25 cellular contexts compared by ENCODE assay signal in genomic region chr10:49110684-49111319, GRCh38. TPM values are rescaled to one million over a fixed set of nuclear protein-coding genes. Genes with fewer than 3 reads are reported as not detected.
"Had no signal": no experiment of that assay in that cellular context is flagged by ENCODE, and none has a peak within 500 bp of the region (broad histone marks: within the 10 kb centered on the region; RNA-seq: fewer than 3 reads in every experiment).

No MANE protein-coding gene starts in this region.

- H3K27ac Mint-ChIP-seq: activated CD4-positive, alpha-beta memory T cell treated with anti-CD3 and anti-CD28 coated beads, Interleukin-2, amount 10 ng/mL, durations not matched to agents 7 days and 5 days; activated naive CD4-positive, alpha-beta T cell treated with anti-CD3 and anti-CD28 coated beads for 36 hours; activated naive CD8-positive, alpha-beta T cell treated with anti-CD3 and anti-CD28 coated beads, Interleukin-2, amount 10 ng/mL, durations not matched to agents 7 days and 5 days; activated T-cell treated with anti-CD3 and anti-CD28 coated beads, Interleukin-2, amount 50 U/mL, for 72 hours; stimulated activated naive B cell treated with anti-CD40 and anti-IgM and Interleukin-4, amounts not matched to agents 10 μg/mL and 1 μg/mL and 100 μg/mL, for 72 hours had no signal

- H3K36me3 ChIP-seq: ovary, upper lobe of left lung had no signal

- H3K36me3 Mint-ChIP-seq: activated naive CD8-positive, alpha-beta T cell treated with anti-CD3 and anti-CD28 coated beads, Interleukin-2, amount 10 ng/mL, durations not matched to agents 7 days and 5 days; stimulated activated naive B cell treated with anti-CD40 and anti-IgM and Interleukin-4, amounts not matched to agents 10 μg/mL and 1 μg/mL and 100 μg/mL, for 72 hours had no signal

- H3K4me1 Mint-ChIP-seq: activated CD4-positive, alpha-beta memory T cell treated with anti-CD3 and anti-CD28 coated beads, Interleukin-2, amount 10 ng/mL, durations not matched to agents 7 days and 5 days; stimulated activated naive B cell treated with anti-CD40 and anti-IgM and Interleukin-4, amounts not matched to agents 10 μg/mL and 1 μg/mL and 100 μg/mL, for 72 hours had no signal

- H3K4me3 ChIP-seq: hepatocyte, ovary, psoas muscle, upper lobe of left lung had no signal

- ATAC-seq: activated T-cell treated with anti-CD3 and anti-CD28 coated beads, Interleukin-2, amount 50 U/mL, for 72 hours; SK-N-SH treated with all-trans-retinoic acid at 6 μM for 48 hours; stimulated activated naive B cell treated with anti-CD40 and anti-IgM and Interleukin-4, amounts not matched to agents 10 μg/mL and 1 μg/mL and 100 μg/mL, for 72 hours had no signal

- H3K27me3 ChIP-seq: ovary, upper lobe of left lung had no signal

- H3K9me3 Mint-ChIP-seq: activated CD4-positive, alpha-beta memory T cell treated with anti-CD3 and anti-CD28 coated beads, Interleukin-2, amount 10 ng/mL, durations not matched to agents 7 days and 5 days; activated naive CD4-positive, alpha-beta T cell treated with anti-CD3 and anti-CD28 coated beads for 36 hours; activated naive CD8-positive, alpha-beta T cell treated with anti-CD3 and anti-CD28 coated beads, Interleukin-2, amount 10 ng/mL, durations not matched to agents 7 days and 5 days; activated T-cell treated with anti-CD3 and anti-CD28 coated beads, Interleukin-2, amount 50 U/mL, for 72 hours; stimulated activated naive B cell treated with anti-CD40 and anti-IgM and Interleukin-4, amounts not matched to agents 10 μg/mL and 1 μg/mL and 100 μg/mL, for 72 hours had no signal

- H3K4me3 Mint-ChIP-seq: activated CD4-positive, alpha-beta memory T cell treated with anti-CD3 and anti-CD28 coated beads, Interleukin-2, amount 10 ng/mL, durations not matched to agents 7 days and 5 days; activated naive CD4-positive, alpha-beta T cell treated with anti-CD3 and anti-CD28 coated beads for 36 hours; activated naive CD8-positive, alpha-beta T cell treated with anti-CD3 and anti-CD28 coated beads, Interleukin-2, amount 10 ng/mL, durations not matched to agents 7 days and 5 days; activated T-cell treated with anti-CD3 and anti-CD28 coated beads, Interleukin-2, amount 50 U/mL, for 72 hours; stimulated activated naive B cell treated with anti-CD40 and anti-IgM and Interleukin-4, amounts not matched to agents 10 μg/mL and 1 μg/mL and 100 μg/mL, for 72 hours had no signal

- DNase-seq: activated CD4-positive, alpha-beta memory T cell treated with anti-CD3 and anti-CD28 coated beads, Interleukin-2, amount 10 ng/mL, durations not matched to agents 7 days and 5 days; activated CD4-positive, alpha-beta T cell treated with anti-CD3 and anti-CD28 coated beads for 48 hours; activated effector memory CD4-positive, alpha-beta T cell treated with Interleukin-2 at 50 U/mL for 16 hours; activated naive CD4-positive, alpha-beta T cell treated with anti-CD3 and anti-CD28 coated beads for 36 hours; activated naive CD8-positive, alpha-beta T cell treated with anti-CD3 and anti-CD28 coated beads, Interleukin-2, amount 10 ng/mL, durations not matched to agents 7 days and 5 days; activated T-cell treated with anti-CD3 and anti-CD28 coated beads, Interleukin-2, amount 50 U/mL, for 72 hours; amniotic stem cell; cerebellar nuclear complex; cortex of kidney; stimulated activated CD4-positive, alpha-beta T cell treated with anti-CD3 and anti-CD28 coated beads, Interleukin-2, amount 100 ng/mL, for 48 hours; stimulated activated CD8-positive, alpha-beta memory T cell treated with anti-CD3 and anti-CD28 coated beads, Interleukin-4, amount 100 ng/mL, for 48 hours; stimulated activated naive B cell treated with anti-CD40 and anti-IgM and Interleukin-4, amounts not matched to agents 10 μg/mL and 1 μg/mL and 100 μg/mL, for 72 hours had no signal

- H3K27ac ChIP-seq: hepatocyte, psoas muscle had no signal

- H3K9me3 ChIP-seq: ovary, psoas muscle, upper lobe of left lung had no signal

RNA-seq across cellular contexts. Expression of gene VSTM4, which starts 4.5 kb away (rescaled TPM):
- total RNA-seq: activated naive CD4-positive, alpha-beta T cell treated with anti-CD3 and anti-CD28 coated beads for 36 hours; activated naive CD8-positive, alpha-beta T cell treated with anti-CD3 and anti-CD28 coated beads, Interleukin-2, amount 10 ng/mL, durations not matched to agents 7 days and 5 days had no signal

RNA-seq across cellular contexts. Expression of gene FAM170B, which starts 23.0 kb away (rescaled TPM):
- total RNA-seq: activated naive CD4-positive, alpha-beta T cell treated with anti-CD3 and anti-CD28 coated beads for 36 hours; activated naive CD8-positive, alpha-beta T cell treated with anti-CD3 and anti-CD28 coated beads, Interleukin-2, amount 10 ng/mL, durations not matched to agents 7 days and 5 days; epithelial cell of proximal tubule; fibroblast of lung; glomerular endothelial cell; hepatocyte; lower leg skin; mononuclear cell; myocyte; ovary; psoas muscle; temporal lobe had no signal
- polyA plus RNA-seq: fibroblast of lung, hepatocyte, neural cell, ovary had no signal
